1 cellular context compared by ENCODE assay signal in genomic region chr5:66960373-66961137, GRCh38.
TF ChIP-seq lines count a peak whose summit lies in the region.

No MANE protein-coding gene starts in this region.

TF ChIP-seq in SK-N-SH treated with all-trans-retinoic acid at 6 μM for 48 hours, 23 proteins besides CTCF, POLR2A, EP300 and RAD21 (continued from another document):
- no peak for TF ChIP-seq CSRNP3 (CRISPR knock-in tag; IDR thresholded peaks at IDR 0.05)
- no peak for TF ChIP-seq SNAI2 (CRISPR knock-in tag; IDR thresholded peaks at IDR 0.05)
- TF ChIP-seq ZFP30 (CRISPR knock-in tag; IDR thresholded peaks at IDR 0.05): no peak
- no peak for TF ChIP-seq BACH2 (CRISPR knock-in tag; IDR thresholded peaks at IDR 0.05; ENCODE audit: borderline replicate concordance)
- no peak for TF ChIP-seq ZNF70 (CRISPR knock-in tag; IDR thresholded peaks at IDR 0.05)
- TF ChIP-seq ARNTL (CRISPR knock-in tag; IDR thresholded peaks at IDR 0.05; ENCODE audit: borderline replicate concordance, low read depth): no peak
- TF ChIP-seq POU6F1 (CRISPR knock-in tag; IDR thresholded peaks at IDR 0.05; ENCODE audit: borderline replicate concordance, low read depth): no peak
